Comparison of ENCODE assay signal across 11 cellular contexts in the genomic region with DNA sequence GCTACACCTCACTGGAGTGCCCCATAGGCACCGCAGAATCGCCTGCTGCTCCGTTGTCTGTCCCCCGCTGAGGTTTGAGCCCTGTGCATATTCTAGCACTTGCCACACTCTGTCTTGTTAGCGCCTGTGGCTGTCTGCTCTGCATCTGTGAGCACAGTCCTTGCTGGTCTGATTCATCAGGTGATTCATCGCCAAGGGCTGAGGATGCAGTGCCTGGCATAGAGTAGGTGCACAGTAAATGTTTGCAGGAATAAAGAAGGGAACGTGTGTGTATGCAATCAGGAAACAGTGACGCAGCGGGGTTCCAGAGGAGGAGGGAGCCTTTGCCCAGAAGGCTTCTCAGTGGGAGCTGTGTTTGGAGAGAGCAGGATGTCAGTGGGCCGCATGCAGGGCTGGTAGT.
DNase-seq lines count a peak whose midpoint lies in the region; ATAC-seq lines count a peak whose summit lies in the region.
"Had no signal": no experiment of that assay in that cellular context is flagged by ENCODE, and none has a peak within 500 bp of the region (broad histone marks: within the 10 kb centered on the region; RNA-seq: fewer than 3 reads in every experiment).

No MANE protein-coding gene starts in this region.

- H3K27me3 Mint-ChIP-seq in CD4-positive, CD25-positive, alpha-beta regulatory T cell = no peaks in the 10 kb centered on the region
- no peaks in the 10 kb centered on the region for H3K27me3 Mint-ChIP-seq in activated T-cell treated with anti-CD3 and anti-CD28 coated beads, Interleukin-2, amount 50 U/mL, for 4 hours (ENCODE audit: low read depth)
- H3K27me3 Mint-ChIP-seq: IgD-negative memory B cell, T-cell had no signal

- H3K36me3 Mint-ChIP-seq in CD4-positive, CD25-positive, alpha-beta regulatory T cell = peaks cover 27% of the 10 kb centered on the region
- peaks cover 18% of the 10 kb centered on the region for H3K36me3 Mint-ChIP-seq in activated T-cell treated with anti-CD3 and anti-CD28 coated beads, Interleukin-2, amount 50 U/mL, for 4 hours (ENCODE audit: insufficient read depth)

- no peak for ATAC-seq in CD4-positive, CD25-positive, alpha-beta regulatory T cell (ENCODE audit: low read depth in 2 of 2)
- no peak for ATAC-seq in activated T-cell treated with anti-CD3 and anti-CD28 coated beads, Interleukin-2, amount 50 U/mL, for 4 hours
- no peak for ATAC-seq in HG02852 (IDR thresholded peaks at IDR 0.05; ENCODE audit: unreplicated experiment)
- ATAC-seq: T-cell had no signal

- H3K27ac Mint-ChIP-seq in CD4-positive, CD25-positive, alpha-beta regulatory T cell = peak overlapping the region in 2 of 3 donors; percentile 25 to 87
- H3K27ac Mint-ChIP-seq: T-cell had no signal

- H3K9me3 Mint-ChIP-seq in CD4-positive, CD25-positive, alpha-beta regulatory T cell = peaks cover 0 to 6% (median 0%) of the 10 kb centered on the region in 7 donors
- H3K9me3 Mint-ChIP-seq in activated T-cell treated with anti-CD3 and anti-CD28 coated beads, Interleukin-2, amount 50 U/mL, for 4 hours = no peaks in the 10 kb centered on the region
- H3K9me3 Mint-ChIP-seq: IgD-negative memory B cell, T-cell had no signal

- no peak overlapping the region for H3K27ac ChIP-seq in CD4-positive, CD25-positive, alpha-beta regulatory T cell (ENCODE audit: insufficient read depth, low read length, poor library complexity, severe bottlenecking)

- DNase-seq in CD4-positive, CD25-positive, alpha-beta regulatory T cell = no peak
- DNase-seq in LHCN-M2 (ENCODE audit: low read depth) = peak; percentile 74
- peak; percentile 88 for DNase-seq in astrocyte of the hippocampus (ENCODE audit: low read depth, low spot score)
- DNase-seq in kidney glomerular epithelial cell (lab: John Stamatoyannopoulos, UW) = peak; percentile 47
- DNase-seq in activated T-cell treated with anti-CD3 and anti-CD28 coated beads, Interleukin-2, amount 50 U/mL, for 4 hours = no peak
- no peak for DNase-seq in SK-N-DZ (ENCODE audit: low spot score)
- DNase-seq in NCI-H1694 treated with DMSO at 0.1 percent for 48 hours (lab: John Stamatoyannopoulos, UW) = no peak
- DNase-seq: activated naive CD4-positive, alpha-beta T cell; T-cell had no signal

- no peak overlapping the region for H3K4me3 Mint-ChIP-seq in CD4-positive, CD25-positive, alpha-beta regulatory T cell
- H3K4me3 Mint-ChIP-seq in activated T-cell treated with anti-CD3 and anti-CD28 coated beads, Interleukin-2, amount 50 U/mL, for 4 hours = no peak overlapping the region
- H3K4me3 Mint-ChIP-seq: IgD-negative memory B cell, T-cell had no signal

- H3K27me3 ChIP-seq in CD4-positive, CD25-positive, alpha-beta regulatory T cell (ENCODE audit: control insufficient read depth, insufficient read depth, low read length) = no peaks in the 10 kb centered on the region

- no peaks in the 10 kb centered on the region for H3K4me1 ChIP-seq in CD4-positive, CD25-positive, alpha-beta regulatory T cell (ENCODE audit: control insufficient read depth, insufficient read depth, low read length, poor library complexity, severe bottlenecking)

- H3K9me3 ChIP-seq in CD4-positive, CD25-positive, alpha-beta regulatory T cell (ENCODE audit: control insufficient read depth in 2 of 2, low read length in 2 of 2) = no peaks in the 10 kb centered on the region

- no peaks in the 10 kb centered on the region for H3K36me3 ChIP-seq in CD4-positive, CD25-positive, alpha-beta regulatory T cell (ENCODE audit: control insufficient read depth, insufficient read depth, low read length)

- H3K4me1 Mint-ChIP-seq in CD4-positive, CD25-positive, alpha-beta regulatory T cell = peaks cover 0 to 2% (median 0%) of the 10 kb centered on the region in 4 donors
- H3K4me1 Mint-ChIP-seq in activated T-cell treated with anti-CD3 and anti-CD28 coated beads, Interleukin-2, amount 50 U/mL, for 4 hours (ENCODE audit: low read depth) = no peaks in the 10 kb centered on the region
- H3K4me1 Mint-ChIP-seq: IgD-negative memory B cell, T-cell had no signal

- no peak overlapping the region for H3K4me3 ChIP-seq in CD4-positive, CD25-positive, alpha-beta regulatory T cell (ENCODE audit: low read depth, low read length)

Comparison
In these comparisons a context has a peak if more than half of its experiments do, and no peak if none do; other contexts are left out.
1. DNase-seq: peak in LHCN-M2 (single experiment), astrocyte of the hippocampus (single experiment) and kidney glomerular epithelial cell (single experiment); none in CD4-positive, CD25-positive, alpha-beta regulatory T cell (0 of 3), activated T-cell treated with anti-CD3 and anti-CD28 coated beads, Interleukin-2, amount 50 U/mL, for 4 hours (single experiment), SK-N-DZ (single experiment) and NCI-H1694 treated with DMSO at 0.1 percent for 48 hours (single experiment).